In genomic region chr22:39800790-39801540, GRCh38 we compare ENCODE assay signal across 1 cellular context.
TF ChIP-seq lines count a peak whose summit lies in the region.

No MANE protein-coding gene starts in this region.

TF ChIP-seq in K562, 482 proteins besides CTCF, POLR2A, EP300 and RAD21 (continued from another document and continues in another):
- TF ChIP-seq TAL1 (IDR thresholded peaks at IDR 0.05) = peak; percentile 76
- TF ChIP-seq GTF2A2 (tag; IDR thresholded peaks at IDR 0.05) = no peak
- TF ChIP-seq ZBTB12 (CRISPR knock-in tag; IDR thresholded peaks at IDR 0.05) = no peak
- no peak for TF ChIP-seq CCAR2 (IDR thresholded peaks at IDR 0.05; ENCODE audit: low read depth, low read length)
- no peak for TF ChIP-seq PPARD (CRISPR knock-in tag; IDR thresholded peaks at IDR 0.05)
- TF ChIP-seq ELK3 (CRISPR knock-in tag; IDR thresholded peaks at IDR 0.05) = no peak
- peak; percentile 54; the same call in 1 of the 2 replicates for TF ChIP-seq SMARCE1 (IDR thresholded peaks at IDR 0.05)
- no peak for TF ChIP-seq TBL1XR1 (IDR thresholded peaks at IDR 0.05; ENCODE audit: low read length in 2 of 2)
- peak; percentile 36; the same call in 1 of the 2 replicates for TF ChIP-seq HMBOX1 (IDR thresholded peaks at IDR 0.05)
- peak; percentile 48; the same call in 1 of the 2 replicates for TF ChIP-seq SPI1 (IDR thresholded peaks at IDR 0.05; ENCODE audit: borderline replicate concordance, low read depth, low read length)
- TF ChIP-seq SMARCA4 (IDR thresholded peaks at IDR 0.05) = peak; percentile 64
- no peak for TF ChIP-seq ZNF12 (CRISPR knock-in tag; IDR thresholded peaks at IDR 0.05)
- TF ChIP-seq ETV5 (CRISPR knock-in tag; IDR thresholded peaks at IDR 0.05; ENCODE audit: low read depth) = no peak
- TF ChIP-seq POLR2AphosphoS2 (IDR thresholded peaks at IDR 0.05; ENCODE audit: low read length) = no peak
- TF ChIP-seq MYC (IDR thresholded peaks at IDR 0.05; ENCODE audit: low read depth, low read length) = peak; percentile 40; the same call in 1 of the 2 replicates
- TF ChIP-seq MYC (CRISPR knock-in tag; IDR thresholded peaks at IDR 0.05; ENCODE audit: borderline replicate concordance, low read depth) = no peak
- no peak for TF ChIP-seq MTA1 (IDR thresholded peaks at IDR 0.05; ENCODE audit: borderline replicate concordance)
- peak; percentile 84 for TF ChIP-seq ARID1B (IDR thresholded peaks at IDR 0.05)
- peak; percentile 16; the same call in 1 of the 2 replicates for TF ChIP-seq ARID3A (IDR thresholded peaks at IDR 0.05; ENCODE audit: borderline replicate concordance, low read depth, low read length)
- TF ChIP-seq ATF7 (IDR thresholded peaks at IDR 0.05) = no peak
- no peak for TF ChIP-seq CGGBP1 (CRISPR knock-in tag; IDR thresholded peaks at IDR 0.05)
- peak; percentile 86 for TF ChIP-seq CBFA2T3 (IDR thresholded peaks at IDR 0.05)
- peak; percentile 27; the same call in 1 of the 2 replicates for TF ChIP-seq CTBP1 (IDR thresholded peaks at IDR 0.05; ENCODE audit: borderline replicate concordance)
- TF ChIP-seq FOSL1 (tag; conservative IDR thresholded peaks at IDR 0.05) = peak; percentile 42; the same call in 1 of the 2 replicates
- no peak for TF ChIP-seq PHB (CRISPR knock-in tag; IDR thresholded peaks at IDR 0.05)
- TF ChIP-seq ZNF212 (CRISPR knock-in tag; IDR thresholded peaks at IDR 0.05) = no peak
- TF ChIP-seq STAT5B (CRISPR knock-in tag; IDR thresholded peaks at IDR 0.05) = no peak
- TF ChIP-seq BRD4 (IDR thresholded peaks at IDR 0.05) = no peak
- TF ChIP-seq LCOR (CRISPR knock-in tag; IDR thresholded peaks at IDR 0.05) = no peak
- TF ChIP-seq MAX (CRISPR knock-in tag; IDR thresholded peaks at IDR 0.05) = no peak
- TF ChIP-seq TCF3 (CRISPR knock-in tag; IDR thresholded peaks at IDR 0.05) = peak; percentile 65
- peak; percentile 56 to 60; a peak in 2 of 4 replicates for TF ChIP-seq TRIM24 (IDR thresholded peaks at IDR 0.05)
- peak; percentile 69 for TF ChIP-seq CBFA2T2 (conservative IDR thresholded peaks at IDR 0.05)
- TF ChIP-seq CBX1 (IDR thresholded peaks at IDR 0.05; ENCODE audit: low read depth) = no peak
- TF ChIP-seq NR2C2 (CRISPR knock-in tag; IDR thresholded peaks at IDR 0.05) = no peak
- peak; percentile 27; the same call in 1 of the 2 replicates for TF ChIP-seq NR2C2 (tag; IDR thresholded peaks at IDR 0.05)
- no peak for TF ChIP-seq ZBTB7A (IDR thresholded peaks at IDR 0.05; ENCODE audit: borderline replicate concordance, control insufficient read depth, low read depth, low read length)
- peak; percentile 56; the same call in 1 of the 2 replicates for TF ChIP-seq HDAC2 (IDR thresholded peaks at IDR 0.05)
- no peak for TF ChIP-seq ZNF232 (CRISPR knock-in tag; IDR thresholded peaks at IDR 0.05)
- TF ChIP-seq ZNF584 (CRISPR knock-in tag; IDR thresholded peaks at IDR 0.05; ENCODE audit: low read depth) = no peak
- TF ChIP-seq SOX6 (IDR thresholded peaks at IDR 0.05) = peak; percentile 97
- no peak for TF ChIP-seq SNAPC5 (CRISPR knock-in tag; IDR thresholded peaks at IDR 0.05)
- no peak for TF ChIP-seq NR2C1 (IDR thresholded peaks at IDR 0.05)
- peak; percentile 67 for TF ChIP-seq NR2C1 (tag; IDR thresholded peaks at IDR 0.05)
- TF ChIP-seq FOXM1 (IDR thresholded peaks at IDR 0.05; ENCODE audit: low read depth) = peak; percentile 52; the same call in 1 of the 2 replicates
- no peak for TF ChIP-seq FOXM1 (CRISPR knock-in tag; IDR thresholded peaks at IDR 0.05; ENCODE audit: low read depth)
- TF ChIP-seq NCOR1 (IDR thresholded peaks at IDR 0.05) = peak; percentile 50
- no peak for TF ChIP-seq ZNF407 (IDR thresholded peaks at IDR 0.05; ENCODE audit: low read depth)
- no peak for TF ChIP-seq THRB (CRISPR knock-in tag; conservative IDR thresholded peaks at IDR 0.05)
- TF ChIP-seq GATAD2B (IDR thresholded peaks at IDR 0.05; ENCODE audit: borderline replicate concordance) = no peak
- TF ChIP-seq PKNOX1 (IDR thresholded peaks at IDR 0.05) = 0 out of 2 replicates have a peak, but pooled peaks have one; percentile 5
- TF ChIP-seq LEF1 (IDR thresholded peaks at IDR 0.05) = peak; percentile 40; the same call in 1 of the 2 replicates
- TF ChIP-seq PRPF4 (IDR thresholded peaks at IDR 0.05; ENCODE audit: insufficient read depth, low read depth, low read length, poor library complexity, severe bottlenecking) = no peak
- TF ChIP-seq MTA3 (IDR thresholded peaks at IDR 0.05; ENCODE audit: borderline replicate concordance) = no peak
- TF ChIP-seq PATZ1 (CRISPR knock-in tag; IDR thresholded peaks at IDR 0.05; ENCODE audit: borderline replicate concordance) = no peak
